8 cellular contexts compared by ENCODE assay signal in genomic region chr20:44780226-44780625, GRCh38. TPM values are rescaled to one million over a fixed set of nuclear protein-coding genes. Genes with fewer than 3 reads are reported as not detected.
A peak's percentile ranks its signal among the peaks of the same experiment; 100 is the strongest.
DNase-seq lines count a peak whose midpoint lies in the region; ATAC-seq and TF ChIP-seq lines count a peak whose summit lies in the region.

No MANE protein-coding gene starts in this region.

- H4K8ac ChIP-seq in IMR-90 (ENCODE audit: low read depth in 2 of 2, low read length in 2 of 2), result no peak overlapping the region

- H3K27me3 ChIP-seq in IMR-90 (ENCODE audit: control insufficient read depth, insufficient read depth, low read length) (no peaks in the 10 kb centered on the region; the same call in none of the 2 replicates), iPS DF 6.9 (ENCODE audit: control insufficient read depth, insufficient read depth, low read length) (no peaks in the 10 kb centered on the region)

- H3K9me3 Mint-ChIP-seq in activated T-cell treated with anti-CD3 and anti-CD28 coated beads, Interleukin-2, amount 50 U/mL, for 24 hours, result no peaks in the 10 kb centered on the region
- H3K9me3 Mint-ChIP-seq in stimulated activated naive CD8-positive, alpha-beta T cell treated with anti-CD3 and anti-CD28 coated beads, Interleukin-15, amount 100 ng/mL, for 72 hours, result peaks cover 0 to 3% of the 10 kb centered on the region in 2 donors
- H3K9me3 Mint-ChIP-seq in glutamatergic neuron (ENCODE audit: unreplicated experiment), result no peaks in the 10 kb centered on the region

- H3K27me3 Mint-ChIP-seq in activated T-cell treated with anti-CD3 and anti-CD28 coated beads, Interleukin-2, amount 50 U/mL, for 24 hours, result peaks cover 12% of the 10 kb centered on the region
- peaks cover 43% of the 10 kb centered on the region for H3K27me3 Mint-ChIP-seq in stimulated activated naive CD8-positive, alpha-beta T cell treated with anti-CD3 and anti-CD28 coated beads, Interleukin-15, amount 100 ng/mL, for 72 hours
- H3K27me3 Mint-ChIP-seq in glutamatergic neuron (ENCODE audit: unreplicated experiment), result no peaks in the 10 kb centered on the region

- no peak overlapping the region for H3K4me3 Mint-ChIP-seq in activated T-cell treated with anti-CD3 and anti-CD28 coated beads, Interleukin-2, amount 50 U/mL, for 24 hours
- no peak overlapping the region for H3K4me3 Mint-ChIP-seq in stimulated activated naive CD8-positive, alpha-beta T cell treated with anti-CD3 and anti-CD28 coated beads, Interleukin-15, amount 100 ng/mL, for 72 hours
- no peak overlapping the region for H3K4me3 Mint-ChIP-seq in glutamatergic neuron (ENCODE audit: unreplicated experiment)

- H3K4me1 ChIP-seq in IMR-90 (ENCODE audit: control insufficient read depth, insufficient read depth, low read length), result no peaks in the 10 kb centered on the region
- H3K4me1 ChIP-seq in iPS DF 6.9 (ENCODE audit: control insufficient read depth, insufficient read depth, low read length), result peaks cover 8% of the 10 kb centered on the region

- BruUV-seq in IMR-90 (replicated peaks; lab: Mats Ljungman, UMichigan), result no TSS peak

- DNase-seq in CD1c-positive myeloid dendritic cell (ENCODE audit: extremely low spot score) (peak; percentile 33), IMR-90 (peak; percentile 55), iPS DF 6.9 (ENCODE audit: low read depth, low spot score) (peak; percentile 41), glutamatergic neuron (no peak)
- DNase-seq in activated T-cell treated with anti-CD3 and anti-CD28 coated beads, Interleukin-2, amount 50 U/mL, for 24 hours, result peak; percentile 37
- DNase-seq in stimulated activated naive CD8-positive, alpha-beta T cell treated with anti-CD3 and anti-CD28 coated beads, Interleukin-15, amount 100 ng/mL, for 72 hours, result peak; percentile 12 to 25

- no peak overlapping the region for H3K4me2 ChIP-seq in IMR-90 (ENCODE audit: low read depth, low read length)

- no peak overlapping the region for H3K4ac ChIP-seq in IMR-90 (ENCODE audit: low read depth, low read length)

- no peak overlapping the region for H3K23ac ChIP-seq in IMR-90 (ENCODE audit: low read depth, low read length)

- no peaks in the 10 kb centered on the region for H3K36me3 ChIP-seq in IMR-90 (ENCODE audit: control insufficient read depth, insufficient read depth, low read length)
- no peaks in the 10 kb centered on the region for H3K36me3 ChIP-seq in iPS DF 6.9 (ENCODE audit: control insufficient read depth, insufficient read depth, low read length)

- H3K27ac Mint-ChIP-seq in activated T-cell treated with anti-CD3 and anti-CD28 coated beads, Interleukin-2, amount 50 U/mL, for 24 hours, result no peak overlapping the region
- H3K27ac Mint-ChIP-seq in stimulated activated naive CD8-positive, alpha-beta T cell treated with anti-CD3 and anti-CD28 coated beads, Interleukin-15, amount 100 ng/mL, for 72 hours, result no peak overlapping the region
- H3K27ac Mint-ChIP-seq in glutamatergic neuron (ENCODE audit: unreplicated experiment), result no peak overlapping the region

- H3K18ac ChIP-seq in IMR-90 (ENCODE audit: low read depth, low read length), result no peak overlapping the region

- TF ChIP-seq CTCF in IMR-90 (conservative IDR thresholded peaks at IDR 0.05; ENCODE audit: low read depth, low read length), result no peak
- no peak for TF ChIP-seq CTCF in glutamatergic neuron (IDR thresholded peaks at IDR 0.05; ENCODE audit: partially characterized antibody, unreplicated experiment)

- CTCF ChIA-PET in IMR-90 (lab: Yijun Ruan, JAX), result interaction anchor here (1.0 kb wide), 1 partner anchor 32 kb away, joined by 3 read pairs; no protein-coding TSS in a partner anchor

- H4K20me1 ChIP-seq in IMR-90 (ENCODE audit: insufficient read depth, low read length), result no peaks in the 10 kb centered on the region

- no peak overlapping the region for H2AK5ac ChIP-seq in IMR-90 (ENCODE audit: low read depth, low read length)

- H2BK120ac ChIP-seq in IMR-90 (ENCODE audit: low read depth, low read length), result no peak overlapping the region

- H3K4me3 ChIP-seq in IMR-90 (ENCODE audit: insufficient read depth, low read depth, low read length) (no peak overlapping the region), iPS DF 6.9 (ENCODE audit: low read length) (no peak overlapping the region)

- H2AK9ac ChIP-seq in IMR-90 (replicated peaks; ENCODE audit: low read depth, low read length, poor library complexity), result no peak overlapping the region

- dilution Hi-C loops in IMR-90 (cut with HindIII; ENCODE audit: low sequenced_read_pairs, unreplicated experiment), result no loop called here

- H3K27ac ChIP-seq in IMR-90 (ENCODE audit: insufficient read depth, low read length) (no peak overlapping the region), iPS DF 6.9 (ENCODE audit: low read length) (no peak overlapping the region)

- H2BK5ac ChIP-seq in IMR-90 (ENCODE audit: low read depth, low read length, poor library complexity, severe bottlenecking), result no peak overlapping the region

- intact Hi-C loops in IMR-90 (cut with micrococcal nuclease), result no loop called here

- TF ChIP-seq POLR2A in IMR-90 (IDR thresholded peaks at IDR 0.05; ENCODE audit: low read depth, low read length), result no peak

- in situ Hi-C loops in IMR-90 (cut with MboI; ENCODE audit: low sequenced_read_pairs), result no loop called here

- no peaks in the 10 kb centered on the region for H3K9me3 ChIP-seq in IMR-90 (ENCODE audit: control insufficient read depth, insufficient read depth, low read length)
- no peaks in the 10 kb centered on the region for H3K9me3 ChIP-seq in iPS DF 6.9 (ENCODE audit: control insufficient read depth, insufficient read depth, low read length)

- POLR2A ChIA-PET in IMR-90 (lab: Charles Lee; ENCODE audit: unreplicated experiment), result no interaction called here

- no peaks in the 10 kb centered on the region for H3K79me1 ChIP-seq in IMR-90 (ENCODE audit: low read depth in 1 of 2, low read length in 2 of 2)

- H2BK20ac ChIP-seq in IMR-90 (ENCODE audit: low read depth, low read length), result no peak overlapping the region

- H3K9me1 ChIP-seq in IMR-90 (ENCODE audit: insufficient read depth, low read length), result no peaks in the 10 kb centered on the region; the same call in 1 of the 2 replicates

- H3K4me1 Mint-ChIP-seq in activated T-cell treated with anti-CD3 and anti-CD28 coated beads, Interleukin-2, amount 50 U/mL, for 24 hours (ENCODE audit: low read depth), result no peaks in the 10 kb centered on the region
- H3K4me1 Mint-ChIP-seq in stimulated activated naive CD8-positive, alpha-beta T cell treated with anti-CD3 and anti-CD28 coated beads, Interleukin-15, amount 100 ng/mL, for 72 hours, result no peaks in the 10 kb centered on the region
- peaks cover 9% of the 10 kb centered on the region for H3K4me1 Mint-ChIP-seq in glutamatergic neuron (ENCODE audit: low read depth, unreplicated experiment)

- no peak overlapping the region for H2AFZ ChIP-seq in IMR-90 (replicated peaks; ENCODE audit: low read length, poor library complexity)

- no peak overlapping the region for H3K9ac ChIP-seq in IMR-90 (ENCODE audit: low read depth, low read length)

- no peaks in the 10 kb centered on the region for H3K36me3 Mint-ChIP-seq in activated T-cell treated with anti-CD3 and anti-CD28 coated beads, Interleukin-2, amount 50 U/mL, for 24 hours (ENCODE audit: low read depth)
- H3K36me3 Mint-ChIP-seq in glutamatergic neuron (ENCODE audit: unreplicated experiment), result no peaks in the 10 kb centered on the region

- no peak for TF ChIP-seq RAD21 in IMR-90 (IDR thresholded peaks at IDR 0.05; ENCODE audit: low read length)

- WGBS in IMR-90 (ENCODE audit: extremely low coverage in 2 of 2, insufficient read length in 1 of 2), 2 experiments, result 0% methylated on average over 1 of the region's 5 CpGs; no CpG with 5 or more reads in 1 of the 2 experiments
- WGBS in iPS DF 6.9 (ENCODE audit: insufficient coverage, insufficient read length), result no CpG with 5 or more reads among the region's 5 CpGs

- H3K56ac ChIP-seq in IMR-90 (ENCODE audit: extremely low read depth, insufficient read depth, low read length), result no peak overlapping the region

- no peak overlapping the region for H2BK15ac ChIP-seq in IMR-90 (ENCODE audit: low read depth, low read length)

- no peak overlapping the region for H3K14ac ChIP-seq in IMR-90 (replicated peaks; ENCODE audit: low read depth, low read length)

- ATAC-seq in IMR-90 (ENCODE audit: low read depth) (peak; percentile 85), GM19397 (IDR thresholded peaks at IDR 0.05; ENCODE audit: unreplicated experiment) (no peak), GM19463 (IDR thresholded peaks at IDR 0.05; ENCODE audit: unreplicated experiment) (no peak)
- no peak for ATAC-seq in stimulated activated naive CD8-positive, alpha-beta T cell treated with anti-CD3 and anti-CD28 coated beads, Interleukin-15, amount 100 ng/mL, for 72 hours

- no peak overlapping the region for H4K5ac ChIP-seq in IMR-90 (ENCODE audit: low read depth, low read length)

- H4K91ac ChIP-seq in IMR-90 (ENCODE audit: insufficient read depth, low read depth, low read length), result no peak overlapping the region

TF ChIP-seq in IMR-90, 13 proteins besides CTCF, POLR2A, EP300 and RAD21:
- TF ChIP-seq BHLHE40 (IDR thresholded peaks at IDR 0.05; ENCODE audit: low read depth, low read length) (no peak), RCOR1 (IDR thresholded peaks at IDR 0.05; ENCODE audit: insufficient replicate concordance, low read length) (peak; percentile 23), RFX5 (IDR thresholded peaks at IDR 0.05; ENCODE audit: low read depth, low read length) (no peak)

RNA-seq across cellular contexts. Expression of gene RIMS4, which starts 30.1 kb away (rescaled TPM):
- not detected in 2 replicates for total RNA-seq in IMR-90 (2012; rRNA removed)
- polyA plus RNA-seq in IMR-90 (2012; rRNA removed), result not detected in 2 replicates
- polyA plus RNA-seq in IMR-90 (2012; cell fraction: cytosol; rRNA removed), result not detected in 2 replicates
- polyA plus RNA-seq in IMR-90 (2012; cell fraction: nucleus; rRNA removed; ENCODE audit: low replicate concordance), result not detected in 2 replicates
- 96.1 TPM for total RNA-seq in glutamatergic neuron (ENCODE audit: unreplicated experiment)

RNA-seq across cellular contexts. Expression of gene KCNK15, which starts 34.6 kb away (rescaled TPM):
- total RNA-seq in IMR-90 (2012; rRNA removed) (not detected in 2 replicates), glutamatergic neuron (ENCODE audit: unreplicated experiment) (0.22 TPM)
- polyA plus RNA-seq in IMR-90 (2012; rRNA removed), result not detected in 2 replicates
- not detected in 2 replicates for polyA plus RNA-seq in IMR-90 (2012; cell fraction: cytosol; rRNA removed)
- not detected in 2 replicates for polyA plus RNA-seq in IMR-90 (2012; cell fraction: nucleus; rRNA removed; ENCODE audit: low replicate concordance)

Comparison
In these comparisons a context has a peak if more than half of its experiments do, and no peak if none do; other contexts are left out.
1. RNA of gene RIMS4, which starts 30.1 kb away (total RNA-seq): 96.1 TPM in glutamatergic neuron (single experiment); not detected in IMR-90; every median in the first group is over 10 times any median in the second.